ENCODE assay signal across 2 cellular contexts in genomic region chr9:125703662-125704061, GRCh38.
A peak's percentile ranks its signal among the peaks of the same experiment; 100 is the strongest.
TF ChIP-seq lines count a peak whose summit lies in the region.

No MANE protein-coding gene starts in this region.

TF ChIP-seq in GM23338, 12 proteins besides CTCF, POLR2A, EP300 and RAD21:
- TF ChIP-seq EZH2 (IDR thresholded peaks at IDR 0.05; ENCODE audit: low read depth, unreplicated experiment) (no peak), NANOG (IDR thresholded peaks at IDR 0.05; ENCODE audit: borderline replicate concordance) (no peak), ZNF331 (CRISPR knock-in tag; IDR thresholded peaks at IDR 0.05; ENCODE audit: low read depth) (no peak), STAT1 (IDR thresholded peaks at IDR 0.05; ENCODE audit: unreplicated experiment) (no peak), POLR2AphosphoS5 (IDR thresholded peaks at IDR 0.05; ENCODE audit: low read depth) (no peak), EZH2phosphoT487 (IDR thresholded peaks at IDR 0.05; ENCODE audit: unreplicated experiment) (no peak), JUNB (IDR thresholded peaks at IDR 0.05; ENCODE audit: unreplicated experiment) (no peak), CREB1 (CRISPR knock-in tag; IDR thresholded peaks at IDR 0.05; ENCODE audit: low read depth) (no peak), REST (IDR thresholded peaks at IDR 0.05; ENCODE audit: unreplicated experiment) (no peak), ZNF114 (CRISPR knock-in tag; IDR thresholded peaks at IDR 0.05) (no peak), ETS1 (IDR thresholded peaks at IDR 0.05) (no peak)
- TF ChIP-seq, protein P1, sequence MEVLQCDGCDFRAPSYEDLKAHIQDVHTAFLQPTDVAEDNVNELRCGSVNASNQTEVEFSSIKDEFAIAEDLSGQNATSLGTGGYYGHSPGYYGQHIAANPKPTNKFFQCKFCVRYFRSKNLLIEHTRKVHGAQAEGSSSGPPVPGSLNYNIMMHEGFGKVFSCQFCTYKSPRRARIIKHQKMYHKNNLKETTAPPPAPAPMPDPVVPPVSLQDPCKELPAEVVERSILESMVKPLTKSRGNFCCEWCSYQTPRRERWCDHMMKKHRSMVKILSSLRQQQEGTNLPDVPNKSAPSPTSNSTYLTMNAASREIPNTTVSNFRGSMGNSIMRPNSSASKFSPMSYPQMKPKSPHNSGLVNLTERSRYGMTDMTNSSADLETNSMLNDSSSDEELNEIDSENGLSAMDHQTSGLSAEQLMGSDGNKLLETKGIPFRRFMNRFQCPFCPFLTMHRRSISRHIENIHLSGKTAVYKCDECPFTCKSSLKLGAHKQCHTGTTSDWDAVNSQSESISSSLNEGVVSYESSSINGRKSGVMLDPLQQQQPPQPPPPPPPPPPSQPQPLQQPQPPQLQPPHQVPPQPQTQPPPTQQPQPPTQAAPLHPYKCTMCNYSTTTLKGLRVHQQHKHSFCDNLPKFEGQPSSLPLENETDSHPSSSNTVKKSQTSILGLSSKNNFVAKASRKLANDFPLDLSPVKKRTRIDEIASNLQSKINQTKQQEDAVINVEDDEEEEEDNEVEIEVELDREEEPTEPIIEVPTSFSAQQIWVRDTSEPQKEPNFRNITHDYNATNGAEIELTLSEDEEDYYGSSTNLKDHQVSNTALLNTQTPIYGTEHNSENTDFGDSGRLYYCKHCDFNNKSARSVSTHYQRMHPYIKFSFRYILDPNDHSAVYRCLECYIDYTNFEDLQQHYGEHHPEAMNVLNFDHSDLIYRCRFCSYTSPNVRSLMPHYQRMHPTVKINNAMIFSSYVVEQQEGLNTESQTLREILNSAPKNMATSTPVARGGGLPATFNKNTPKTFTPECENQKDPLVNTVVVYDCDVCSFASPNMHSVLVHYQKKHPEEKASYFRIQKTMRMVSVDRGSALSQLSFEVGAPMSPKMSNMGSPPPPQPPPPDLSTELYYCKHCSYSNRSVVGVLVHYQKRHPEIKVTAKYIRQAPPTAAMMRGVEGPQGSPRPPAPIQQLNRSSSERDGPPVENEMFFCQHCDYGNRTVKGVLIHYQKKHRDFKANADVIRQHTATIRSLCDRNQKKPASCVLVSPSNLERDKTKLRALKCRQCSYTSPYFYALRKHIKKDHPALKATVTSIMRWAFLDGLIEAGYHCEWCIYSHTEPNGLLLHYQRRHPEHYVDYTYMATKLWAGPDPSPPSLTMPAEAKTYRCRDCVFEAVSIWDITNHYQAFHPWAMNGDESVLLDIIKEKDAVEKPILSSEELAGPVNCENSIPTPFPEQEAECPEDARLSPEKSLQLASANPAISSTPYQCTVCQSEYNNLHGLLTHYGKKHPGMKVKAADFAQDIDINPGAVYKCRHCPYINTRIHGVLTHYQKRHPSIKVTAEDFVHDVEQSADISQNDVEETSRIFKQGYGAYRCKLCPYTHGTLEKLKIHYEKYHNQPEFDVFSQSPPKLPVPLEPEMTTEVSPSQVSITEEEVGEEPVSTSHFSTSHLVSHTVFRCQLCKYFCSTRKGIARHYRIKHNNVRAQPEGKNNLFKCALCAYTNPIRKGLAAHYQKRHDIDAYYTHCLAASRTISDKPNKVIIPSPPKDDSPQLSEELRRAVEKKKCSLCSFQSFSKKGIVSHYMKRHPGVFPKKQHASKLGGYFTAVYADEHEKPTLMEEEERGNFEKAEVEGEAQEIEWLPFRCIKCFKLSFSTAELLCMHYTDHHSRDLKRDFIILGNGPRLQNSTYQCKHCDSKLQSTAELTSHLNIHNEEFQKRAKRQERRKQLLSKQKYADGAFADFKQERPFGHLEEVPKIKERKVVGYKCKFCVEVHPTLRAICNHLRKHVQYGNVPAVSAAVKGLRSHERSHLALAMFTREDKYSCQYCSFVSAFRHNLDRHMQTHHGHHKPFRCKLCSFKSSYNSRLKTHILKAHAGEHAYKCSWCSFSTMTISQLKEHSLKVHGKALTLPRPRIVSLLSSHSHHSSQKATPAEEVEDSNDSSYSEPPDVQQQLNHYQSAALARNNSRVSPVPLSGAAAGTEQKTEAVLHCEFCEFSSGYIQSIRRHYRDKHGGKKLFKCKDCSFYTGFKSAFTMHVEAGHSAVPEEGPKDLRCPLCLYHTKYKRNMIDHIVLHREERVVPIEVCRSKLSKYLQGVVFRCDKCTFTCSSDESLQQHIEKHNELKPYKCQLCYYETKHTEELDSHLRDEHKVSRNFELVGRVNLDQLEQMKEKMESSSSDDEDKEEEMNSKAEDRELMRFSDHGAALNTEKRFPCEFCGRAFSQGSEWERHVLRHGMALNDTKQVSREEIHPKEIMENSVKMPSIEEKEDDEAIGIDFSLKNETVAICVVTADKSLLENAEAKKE (CRISPR knock-in tag; IDR thresholded peaks at IDR 0.05), result no peak

TF ChIP-seq in GM12878, 131 proteins besides CTCF, POLR2A, EP300 and RAD21:
- TF ChIP-seq HDGF (IDR thresholded peaks at IDR 0.05) (peak; percentile 57; the same call in 1 of the 2 replicates), RB1 (IDR thresholded peaks at IDR 0.05; ENCODE audit: borderline replicate concordance) (no peak), SMC3 (IDR thresholded peaks at IDR 0.05; ENCODE audit: borderline replicate concordance, low read length) (no peak), MLLT1 (IDR thresholded peaks at IDR 0.05) (peak; percentile 91; the same call in 1 of the 2 replicates), NR2F1 (conservative IDR thresholded peaks at IDR 0.05) (no peak), IKZF1 (conservative IDR thresholded peaks at IDR 0.05) (no peak)
